Comparison of ENCODE assay signal across 9 cellular contexts in genomic region chr5:73081093-73081492, GRCh38. TPM values are rescaled to one million over a fixed set of nuclear protein-coding genes. Genes with fewer than 3 reads are reported as not detected.
"Had no signal": no experiment of that assay in that cellular context is flagged by ENCODE, and none has a peak within 500 bp of the region (broad histone marks: within the 10 kb centered on the region; RNA-seq: fewer than 3 reads in every experiment).

No MANE protein-coding gene starts in this region.

- ATAC-seq: GM12878 had no signal

- DNase-seq: GDM1, GF-D8 had no signal

- FAIRE-seq: G401.6, GM12878, GM12891, GM12892, GM18507, GM19239 had no signal

- H3K4me3 ChIP-seq: GM12878 had no signal

RNA-seq across cellular contexts. Expression of gene TMEM171, which starts 39.3 kb away (rescaled TPM):
- total RNA-seq: G401, GM12878 had no signal
- polyA plus RNA-seq: GM12878 had no signal
